1 cellular context compared by ENCODE assay signal in the genomic region with DNA sequence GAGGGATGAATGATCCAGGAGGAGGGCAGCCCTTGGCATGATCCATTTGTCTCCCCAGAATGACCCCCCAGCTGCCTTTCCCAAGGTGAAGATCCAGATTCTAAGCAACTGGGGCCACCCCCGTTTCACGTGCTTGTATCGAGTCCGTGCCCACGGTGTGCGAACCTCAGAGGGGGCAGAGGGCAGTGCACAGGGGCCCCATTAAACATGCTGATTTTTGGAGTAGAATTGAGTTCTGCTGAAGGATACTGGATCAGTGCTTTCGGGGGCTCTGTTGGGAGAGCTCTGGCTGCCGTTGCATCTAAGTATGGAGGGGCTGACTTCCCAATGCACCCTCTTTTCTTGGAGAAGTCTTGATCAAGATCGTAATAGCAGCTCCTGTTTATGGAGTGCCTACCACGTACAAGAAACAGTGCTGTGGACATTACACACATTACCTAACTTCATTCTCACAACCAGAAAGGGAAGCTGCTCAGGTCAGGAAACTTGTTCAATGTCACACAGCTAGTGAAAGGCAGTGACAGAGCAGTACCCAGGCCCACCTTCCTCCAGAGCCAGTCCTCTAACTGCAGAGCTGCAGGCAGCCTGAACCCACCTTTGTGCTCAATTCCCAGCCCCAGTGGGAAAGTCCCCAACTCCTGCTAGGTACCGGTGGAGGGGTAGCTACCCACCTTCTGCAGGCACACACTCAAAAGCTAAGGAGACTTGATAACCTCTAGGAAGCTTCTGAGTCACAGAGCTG.
TF ChIP-seq lines count a peak whose summit lies in the region.

No MANE protein-coding gene starts in this region.

TF ChIP-seq in K562, 482 proteins besides CTCF, POLR2A, EP300 and RAD21:
- TF ChIP-seq, protein P1, sequence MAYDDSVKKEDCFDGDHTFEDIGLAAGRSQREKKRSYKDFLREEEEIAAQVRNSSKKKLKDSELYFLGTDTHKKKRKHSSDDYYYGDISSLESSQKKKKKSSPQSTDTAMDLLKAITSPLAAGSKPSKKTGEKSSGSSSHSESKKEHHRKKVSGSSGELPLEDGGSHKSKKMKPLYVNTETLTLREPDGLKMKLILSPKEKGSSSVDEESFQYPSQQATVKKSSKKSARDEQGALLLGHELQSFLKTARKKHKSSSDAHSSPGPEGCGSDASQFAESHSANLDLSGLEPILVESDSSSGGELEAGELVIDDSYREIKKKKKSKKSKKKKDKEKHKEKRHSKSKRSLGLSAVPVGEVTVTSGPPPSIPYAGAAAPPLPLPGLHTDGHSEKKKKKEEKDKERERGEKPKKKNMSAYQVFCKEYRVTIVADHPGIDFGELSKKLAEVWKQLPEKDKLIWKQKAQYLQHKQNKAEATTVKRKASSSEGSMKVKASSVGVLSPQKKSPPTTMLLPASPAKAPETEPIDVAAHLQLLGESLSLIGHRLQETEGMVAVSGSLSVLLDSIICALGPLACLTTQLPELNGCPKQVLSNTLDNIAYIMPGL (CRISPR knock-in tag; IDR thresholded peaks at IDR 0.05): no peak
- TF ChIP-seq ZNF75A (CRISPR knock-in tag; IDR thresholded peaks at IDR 0.05) (no peak), HOXB6 (CRISPR knock-in tag; IDR thresholded peaks at IDR 0.05; ENCODE audit: borderline replicate concordance) (no peak), TAF9B (IDR thresholded peaks at IDR 0.05; ENCODE audit: partially characterized antibody) (no peak), PYGO2 (tag; IDR thresholded peaks at IDR 0.05) (no peak), YBX1 (IDR thresholded peaks at IDR 0.05) (no peak), NR1H2 (CRISPR knock-in tag; IDR thresholded peaks at IDR 0.05) (no peak), PTTG1 (tag; IDR thresholded peaks at IDR 0.05; ENCODE audit: low read depth) (no peak), PURB (CRISPR knock-in tag; IDR thresholded peaks at IDR 0.05; ENCODE audit: low read depth) (no peak), ZNF134 (CRISPR knock-in tag; conservative IDR thresholded peaks at IDR 0.05) (no peak), ZKSCAN1 (IDR thresholded peaks at IDR 0.05; ENCODE audit: low read depth, low read length) (no peak), MTA1 (IDR thresholded peaks at IDR 0.05; ENCODE audit: borderline replicate concordance) (no peak), SIN3A (IDR thresholded peaks at IDR 0.05; ENCODE audit: borderline replicate concordance in 2 of 2, control insufficient read depth in 1 of 2, low read depth in 2 of 2, low read length in 2 of 2) (no peak)
- TF ChIP-seq, protein P2, sequence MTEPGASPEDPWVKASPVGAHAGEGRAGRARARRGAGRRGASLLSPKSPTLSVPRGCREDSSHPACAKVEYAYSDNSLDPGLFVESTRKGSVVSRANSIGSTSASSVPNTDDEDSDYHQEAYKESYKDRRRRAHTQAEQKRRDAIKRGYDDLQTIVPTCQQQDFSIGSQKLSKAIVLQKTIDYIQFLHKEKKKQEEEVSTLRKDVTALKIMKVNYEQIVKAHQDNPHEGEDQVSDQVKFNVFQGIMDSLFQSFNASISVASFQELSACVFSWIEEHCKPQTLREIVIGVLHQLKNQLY (CRISPR knock-in tag; conservative IDR thresholded peaks at IDR 0.05): no peak
